Comparison of ENCODE assay signal across 17 cellular contexts in the genomic region with DNA sequence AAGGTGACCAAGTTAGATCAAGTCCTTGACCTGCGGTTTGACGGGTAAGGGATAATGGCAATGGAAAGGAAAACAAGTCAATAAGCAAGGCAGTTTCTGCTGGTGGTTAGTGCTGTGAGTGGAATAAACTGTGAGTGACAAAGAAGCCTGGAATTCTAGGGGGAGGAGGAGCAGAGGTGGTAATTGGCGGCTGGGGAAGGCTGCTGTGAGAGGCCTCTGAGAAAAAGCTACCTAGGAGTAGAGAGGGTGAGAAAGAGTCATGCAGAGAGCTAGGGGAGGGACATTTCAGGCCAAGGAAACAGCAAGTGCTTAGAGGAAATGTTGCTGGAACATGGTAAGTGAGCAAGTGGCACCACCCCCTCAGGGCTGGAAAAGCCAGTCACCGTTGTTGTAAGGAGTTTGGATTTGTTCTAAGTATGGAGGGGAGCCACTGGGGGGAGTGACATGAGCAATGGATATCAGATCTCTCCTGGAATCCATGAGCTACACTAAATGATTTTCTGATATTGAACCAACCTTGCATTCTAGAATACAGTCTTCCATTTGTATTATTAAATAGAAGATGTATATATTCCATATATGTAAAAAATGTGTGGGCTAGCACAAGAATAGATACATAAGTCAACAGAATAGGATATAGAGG. TPM values are rescaled to one million over a fixed set of nuclear protein-coding genes. Genes with fewer than 3 reads are reported as not detected.
DNase-seq lines count a peak whose midpoint lies in the region; ATAC-seq and TF ChIP-seq lines count a peak whose summit lies in the region.
"Had no signal": no experiment of that assay in that cellular context is flagged by ENCODE, and none has a peak within 500 bp of the region (broad histone marks: within the 10 kb centered on the region; RNA-seq: fewer than 3 reads in every experiment).

No MANE protein-coding gene starts in this region.

- no peak for DNase-seq in CD4-positive, CD25-positive, alpha-beta regulatory T cell
- DNase-seq in CD8-positive, alpha-beta memory T cell = peak in 1 of 5 donors; percentile 1
- no peak for DNase-seq in T-helper 17 cell
- peak; percentile 86 for DNase-seq in kidney tubule cell (ENCODE audit: low spot score)
- DNase-seq in GDM1 (lab: John Stamatoyannopoulos, UW) = no peak
- no peak for DNase-seq in type B pancreatic cell (ENCODE audit: extremely low spot score, unreplicated experiment)
- DNase-seq: activated CD4-positive, alpha-beta T cell treated with anti-CD3 and anti-CD28 coated beads for 36 hours; activated CD8-positive, alpha-beta memory T cell treated with anti-CD3 and anti-CD28 coated beads, Interleukin-2, amount 10 ng/mL, durations not matched to agents 7 days and 5 days; DND-41; H9; heart right ventricle; NCI-H524 treated with DMSO at 0.1 percent for 48 hours; sigmoid colon had no signal

- CTCF ChIA-PET in CD8-positive, alpha-beta memory T cell (lab: Charles Lee) = no interaction called here

- no peaks in the 10 kb centered on the region for H3K27me3 ChIP-seq in CD4-positive, CD25-positive, alpha-beta regulatory T cell (ENCODE audit: control insufficient read depth, insufficient read depth, low read length)
- no peaks in the 10 kb centered on the region for H3K27me3 ChIP-seq in CD8-positive, alpha-beta memory T cell (ENCODE audit: insufficient read depth, low read length, poor library complexity, severe bottlenecking)
- H3K27me3 ChIP-seq: heart right ventricle, sigmoid colon had no signal

- peaks cover 4 to 51% (median 21%) of the 10 kb centered on the region in 4 donors for H3K4me1 Mint-ChIP-seq in CD4-positive, CD25-positive, alpha-beta regulatory T cell
- peaks cover 35 to 55% (median 36%) of the 10 kb centered on the region in 3 donors for H3K4me1 Mint-ChIP-seq in CD8-positive, alpha-beta memory T cell
- peaks cover 20% of the 10 kb centered on the region for H3K4me1 Mint-ChIP-seq in T-helper 17 cell
- no peaks in the 10 kb centered on the region for H3K4me1 Mint-ChIP-seq in type B pancreatic cell (ENCODE audit: unreplicated experiment)

- H3K4me3 Mint-ChIP-seq in CD4-positive, CD25-positive, alpha-beta regulatory T cell = peak overlapping the region in 1 of 4 donors; percentile 74
- peak overlapping the region in 4 of 7 donors; percentile 6 to 71 (median 35) for H3K4me3 Mint-ChIP-seq in CD8-positive, alpha-beta memory T cell
- H3K4me3 Mint-ChIP-seq in T-helper 17 cell = no peak overlapping the region
- H3K4me3 Mint-ChIP-seq in type B pancreatic cell = no peak overlapping the region
- H3K4me3 Mint-ChIP-seq: activated CD4-positive, alpha-beta T cell treated with anti-CD3 and anti-CD28 coated beads for 36 hours; activated CD8-positive, alpha-beta memory T cell treated with anti-CD3 and anti-CD28 coated beads, Interleukin-2, amount 10 ng/mL, durations not matched to agents 7 days and 5 days; dendritic cell treated with granulocyte-macrophage colony-stimulating factor and Interleukin-4, amounts not matched to agents 40 ng/mL and 50 ng/mL, for 4 days; H9 had no signal

- TF ChIP-seq CTCF in type B pancreatic cell (conservative IDR thresholded peaks at IDR 0.05) = no peak

- no peak for ATAC-seq in CD4-positive, CD25-positive, alpha-beta regulatory T cell (ENCODE audit: low read depth in 2 of 2)
- ATAC-seq in T-helper 17 cell (no peak), GM18861 (IDR thresholded peaks at IDR 0.05; ENCODE audit: unreplicated experiment) (no peak)
- ATAC-seq: activated CD4-positive, alpha-beta T cell treated with anti-CD3 and anti-CD28 coated beads for 36 hours; activated CD8-positive, alpha-beta memory T cell treated with anti-CD3 and anti-CD28 coated beads, Interleukin-2, amount 10 ng/mL, durations not matched to agents 7 days and 5 days; heart right ventricle had no signal

- H3K36me3 Mint-ChIP-seq in CD4-positive, CD25-positive, alpha-beta regulatory T cell = peaks cover 17% of the 10 kb centered on the region
- H3K36me3 Mint-ChIP-seq in CD8-positive, alpha-beta memory T cell = peaks cover 18 to 66% (median 18%) of the 10 kb centered on the region in 3 donors
- H3K36me3 Mint-ChIP-seq in T-helper 17 cell (ENCODE audit: low read depth) (peaks cover 6% of the 10 kb centered on the region), type B pancreatic cell (no peaks in the 10 kb centered on the region)

- peaks cover 60% of the 10 kb centered on the region for H3K36me3 ChIP-seq in CD4-positive, CD25-positive, alpha-beta regulatory T cell (ENCODE audit: control insufficient read depth, insufficient read depth, low read length)
- peaks cover 10% of the 10 kb centered on the region for H3K36me3 ChIP-seq in CD8-positive, alpha-beta memory T cell (ENCODE audit: insufficient read depth, low read length)
- H3K36me3 ChIP-seq: sigmoid colon had no signal

- peak overlapping the region in 2 of 3 donors; percentile 71 to 72 for H3K27ac Mint-ChIP-seq in CD4-positive, CD25-positive, alpha-beta regulatory T cell
- H3K27ac Mint-ChIP-seq in CD8-positive, alpha-beta memory T cell = peak overlapping the region in 7 of 8 donors; percentile 47 to 85 (median 72)
- H3K27ac Mint-ChIP-seq in T-helper 17 cell (peak overlapping the region; percentile 0), type B pancreatic cell (no peak overlapping the region)
- H3K27ac Mint-ChIP-seq: activated CD4-positive, alpha-beta T cell treated with anti-CD3 and anti-CD28 coated beads for 36 hours; activated CD8-positive, alpha-beta memory T cell treated with anti-CD3 and anti-CD28 coated beads, Interleukin-2, amount 10 ng/mL, durations not matched to agents 7 days and 5 days; dendritic cell treated with granulocyte-macrophage colony-stimulating factor and Interleukin-4, amounts not matched to agents 40 ng/mL and 50 ng/mL, for 4 days; H9 had no signal

- POLR2A ChIA-PET in CD8-positive, alpha-beta memory T cell (lab: Charles Lee) = no interaction called here

- no peaks in the 10 kb centered on the region for H3K27me3 Mint-ChIP-seq in CD4-positive, CD25-positive, alpha-beta regulatory T cell
- no peaks in the 10 kb centered on the region for H3K27me3 Mint-ChIP-seq in CD8-positive, alpha-beta memory T cell
- no peaks in the 10 kb centered on the region for H3K27me3 Mint-ChIP-seq in T-helper 17 cell
- H3K27me3 Mint-ChIP-seq in type B pancreatic cell = no peaks in the 10 kb centered on the region
- H3K27me3 Mint-ChIP-seq: activated CD4-positive, alpha-beta T cell treated with anti-CD3 and anti-CD28 coated beads for 36 hours; activated CD8-positive, alpha-beta memory T cell treated with anti-CD3 and anti-CD28 coated beads, Interleukin-2, amount 10 ng/mL, durations not matched to agents 7 days and 5 days had no signal

- peaks cover 9 to 12% of the 10 kb centered on the region in 2 experiments for H3K9me3 ChIP-seq in CD4-positive, CD25-positive, alpha-beta regulatory T cell (ENCODE audit: control insufficient read depth in 2 of 2, low read length in 2 of 2)
- no peaks in the 10 kb centered on the region for H3K9me3 ChIP-seq in CD8-positive, alpha-beta memory T cell (ENCODE audit: low read length)
- H3K9me3 ChIP-seq in T-helper 17 cell (ENCODE audit: control insufficient read depth, low read length, poor library complexity, severe bottlenecking) = no peaks in the 10 kb centered on the region

- H3K4me3 ChIP-seq in CD4-positive, CD25-positive, alpha-beta regulatory T cell (ENCODE audit: low read depth, low read length) = no peak overlapping the region
- H3K4me3 ChIP-seq in CD8-positive, alpha-beta memory T cell (ENCODE audit: low read length) = no peak overlapping the region
- H3K4me3 ChIP-seq: heart right ventricle, sigmoid colon had no signal

- peaks cover 0 to 8% (median 4%) of the 10 kb centered on the region in 7 donors for H3K9me3 Mint-ChIP-seq in CD4-positive, CD25-positive, alpha-beta regulatory T cell
- peaks cover 0 to 8% (median 5%) of the 10 kb centered on the region in 5 donors for H3K9me3 Mint-ChIP-seq in CD8-positive, alpha-beta memory T cell
- peaks cover 6% of the 10 kb centered on the region for H3K9me3 Mint-ChIP-seq in type B pancreatic cell

- H3K4me1 ChIP-seq in CD4-positive, CD25-positive, alpha-beta regulatory T cell (ENCODE audit: control insufficient read depth, insufficient read depth, low read length, poor library complexity, severe bottlenecking) = peaks cover 30% of the 10 kb centered on the region
- H3K4me1 ChIP-seq in CD8-positive, alpha-beta memory T cell (ENCODE audit: insufficient read depth, low read length) = peaks cover 18% of the 10 kb centered on the region
- H3K4me1 ChIP-seq: heart right ventricle, parathyroid adenoma, sigmoid colon had no signal

- H3K27ac ChIP-seq in CD4-positive, CD25-positive, alpha-beta regulatory T cell (ENCODE audit: insufficient read depth, low read length, poor library complexity, severe bottlenecking) = no peak overlapping the region
- H3K27ac ChIP-seq in CD8-positive, alpha-beta memory T cell (ENCODE audit: low read depth, low read length) = no peak overlapping the region
- H3K27ac ChIP-seq: heart right ventricle, parathyroid adenoma, sigmoid colon had no signal

RNA-seq across cellular contexts. Expression of gene NLRC3, which starts 6.7 kb away (rescaled TPM):
- 97.0 TPM for total RNA-seq in CD4-positive, CD25-positive, alpha-beta regulatory T cell
- 10 to 100 TPM; 23.2 to 28.3 (median 26.8) TPM for polyA plus RNA-seq in CD4-positive, CD25-positive, alpha-beta regulatory T cell
- 10 to 100 TPM; 20.5 to 21.3 TPM for total RNA-seq in CD8-positive, alpha-beta memory T cell
- 49.8 TPM for polyA plus RNA-seq in CD8-positive, alpha-beta memory T cell
- total RNA-seq in T-helper 17 cell (10 to 100 TPM; 71.7 to 76.7 TPM), type B pancreatic cell (ENCODE audit: low replicate concordance) (0.17 and 0.34 TPM in 2 replicates)
- total RNA-seq: bronchial epithelial cell had no signal

RNA-seq across cellular contexts. Expression of gene SLX4, which starts 40.9 kb away (rescaled TPM):
- total RNA-seq in CD4-positive, CD25-positive, alpha-beta regulatory T cell = 5.4 TPM
- polyA plus RNA-seq in CD4-positive, CD25-positive, alpha-beta regulatory T cell = under 1 TPM; 0.24 to 0.83 (median 0.42) TPM
- 10 to 100 TPM; 11.6 to 11.7 TPM for total RNA-seq in CD8-positive, alpha-beta memory T cell
- 0.63 TPM for polyA plus RNA-seq in CD8-positive, alpha-beta memory T cell
- total RNA-seq in T-helper 17 cell = 1 to 10 TPM; 5.6 TPM
- 7.3 and 13.3 TPM in 2 replicates for total RNA-seq in type B pancreatic cell (ENCODE audit: low replicate concordance)

Comparison
In these comparisons a context has a peak if more than half of its experiments do, and no peak if none do; other contexts are left out.
1. H3K4me3 Mint-ChIP-seq: peak in CD8-positive, alpha-beta memory T cell (4 of 7); none in T-helper 17 cell (single experiment) and type B pancreatic cell (single experiment).
2. RNA of gene NLRC3, which starts 6.7 kb away (total RNA-seq): 97.0 TPM in CD4-positive, CD25-positive, alpha-beta regulatory T cell (single experiment), 71.7 to 76.7 TPM in T-helper 17 cell and 20.5 to 21.3 TPM in CD8-positive, alpha-beta memory T cell; 0.17 to 0.34 TPM in type B pancreatic cell; every median in the first group is over 10 times any median in the second.